Comparison of ENCODE assay signal across 8 cellular contexts in the genomic region with DNA sequence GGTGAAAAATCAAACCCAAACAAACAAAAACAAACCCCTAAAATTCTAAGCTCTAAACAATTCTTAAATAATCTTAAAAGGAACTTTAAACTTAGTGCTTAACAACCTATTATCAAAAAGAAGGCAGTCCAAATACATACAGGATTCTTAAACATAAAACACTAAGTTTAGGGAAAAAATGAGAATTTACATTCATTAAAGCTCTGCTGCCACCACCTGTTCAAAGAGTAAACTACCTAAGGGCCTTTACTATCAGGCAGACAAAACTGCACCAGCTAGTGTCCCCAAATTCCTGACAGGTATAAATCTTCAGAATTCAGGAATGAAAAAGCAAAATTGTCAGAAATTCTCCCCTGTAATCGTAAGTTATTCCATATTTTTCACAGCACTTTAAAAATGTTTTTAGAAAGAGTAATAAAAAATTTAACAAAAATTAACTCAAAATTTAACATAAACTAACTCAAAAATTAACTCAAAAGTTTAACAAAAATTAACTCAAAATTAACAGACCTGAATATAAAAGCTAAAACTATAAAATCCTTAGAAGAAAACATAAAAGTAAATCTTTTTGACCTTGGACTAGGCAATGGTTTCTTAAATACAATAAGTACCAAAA. TPM values are rescaled to one million over a fixed set of nuclear protein-coding genes. Genes with fewer than 3 reads are reported as not detected.
DNase-seq lines count a peak whose midpoint lies in the region; ATAC-seq, FAIRE-seq and TF ChIP-seq lines count a peak whose summit lies in the region.

No MANE protein-coding gene starts in this region.

- WGBS in psoas muscle, 3 donors, result 75 to 86% (median 81%) methylated on average over 1 of the region's 1 CpG

- H3K4me1 ChIP-seq in psoas muscle, result no peaks in the 10 kb centered on the region

- no peak overlapping the region for H3K4me3 ChIP-seq in psoas muscle

- no peak for TF ChIP-seq POLR2A in erythroblast (IDR thresholded peaks at IDR 0.05; ENCODE audit: low read length)

- H3K27ac ChIP-seq in psoas muscle, result no peak overlapping the region

- no peaks in the 10 kb centered on the region for H3K9me3 ChIP-seq in psoas muscle

- H3K36me3 ChIP-seq in psoas muscle (ENCODE audit: insufficient read depth in 1 of 2, low read depth in 1 of 2), result peaks cover 0 to 3% of the 10 kb centered on the region in 2 donors

- intact Hi-C loops in psoas muscle (cut with DNase I), result loop anchor here (2.0 to 5.0 kb wide), 2 partner anchors 103 kb away; no protein-coding TSS in a partner anchor

- DNase-seq in AG20443 (ENCODE audit: low spot score), result peak; percentile 26
- DNase-seq in GM18507 (ENCODE audit: extremely low spot score, insufficient read length, low read depth), result no peak
- DNase-seq in OCI-M1 (lab: John Stamatoyannopoulos, UW), result peak; percentile 71
- peak; percentile 46 to 65 for DNase-seq in erythroblast (lab: John Stamatoyannopoulos, UW)
- no peak for DNase-seq in psoas muscle

- ATAC-seq in psoas muscle (peak in 1 of 4 donors; percentile 56), HG02938 (IDR thresholded peaks at IDR 0.05; ENCODE audit: unreplicated experiment) (no peak), HG02642 (IDR thresholded peaks at IDR 0.05; ENCODE audit: poor library complexity, unreplicated experiment) (no peak), GM19395 (IDR thresholded peaks at IDR 0.05; ENCODE audit: unreplicated experiment) (no peak)

- no peaks in the 10 kb centered on the region for H3K27me3 ChIP-seq in psoas muscle (ENCODE audit: insufficient read depth in 3 of 3, low read length in 2 of 3)

- FAIRE-seq in GM18507 (lab: Jason Lieb, UNC), result peak; percentile 80

- TF ChIP-seq CTCF in psoas muscle (IDR thresholded peaks at IDR 0.05), result peak; percentile 45

RNA-seq across cellular contexts. Expression of a gene that starts 55.1 kb away (rescaled TPM):
- 10 to 100 TPM; 18.1 to 20.2 (median 19.4) TPM for total RNA-seq in psoas muscle
- polyA plus RNA-seq in psoas muscle, result 10 to 100 TPM in 1 of 3 donors, 1 to 10 TPM in 2; 3.3 to 20.3 (median 5.0) TPM

Comparison
In these comparisons a context has a peak if more than half of its experiments do, and no peak if none do; other contexts are left out.
1. DNase-seq: peak in AG20443 (single experiment), OCI-M1 (single experiment) and erythroblast (2 of 2); none in GM18507 (single experiment) and psoas muscle (0 of 2).